ENCODE assay signal across 25 cellular contexts in the genomic region with DNA sequence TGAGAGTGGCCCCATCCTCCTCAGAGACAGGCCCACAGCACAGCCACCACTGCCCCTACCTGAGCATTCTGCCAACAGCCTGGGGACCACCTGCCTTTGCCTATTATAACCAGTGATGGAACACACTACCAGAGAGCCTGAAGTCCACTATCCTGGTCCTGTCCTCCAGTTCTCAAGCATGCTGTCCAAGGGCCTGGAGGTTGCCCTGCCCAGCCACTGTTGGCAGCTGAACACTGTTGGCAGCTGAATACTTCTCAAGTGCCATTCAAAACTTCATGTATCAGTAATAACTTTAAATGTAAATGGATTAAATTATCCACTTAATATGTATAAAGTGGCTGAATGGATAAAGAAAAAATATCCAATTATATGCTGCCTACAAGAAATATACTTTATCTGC.
"Had no signal": no experiment of that assay in that cellular context is flagged by ENCODE, and none has a peak within 500 bp of the region (broad histone marks: within the 10 kb centered on the region; RNA-seq: fewer than 3 reads in every experiment).

No MANE protein-coding gene starts in this region.

- H3K36me3 Mint-ChIP-seq: neural progenitor cell; stimulated activated naive B cell treated with anti-CD40 and anti-IgM and Interleukin-4, amounts not matched to agents 10 μg/mL and 1 μg/mL and 100 μg/mL, for 72 hours had no signal

- DNase-seq: cortex of kidney; effector memory CD8-positive, alpha-beta T cell; erythroblast; esophagus squamous epithelium; foreskin melanocyte; glutamatergic neuron; heart right ventricle; hippocampal formation; left colon; mammary epithelial cell; midbrain; naive thymus-derived CD4-positive, alpha-beta T cell; nucleus accumbens; right cardiac atrium; spleen; stimulated activated CD4-positive, alpha-beta T cell treated with anti-CD3 and anti-CD28 coated beads, Interleukin-4, amount 100 ng/mL, for 4 hours; stimulated activated naive B cell treated with anti-CD40 and anti-IgM and Interleukin-4, amounts not matched to agents 10 μg/mL and 1 μg/mL and 100 μg/mL, for 72 hours; transverse colon had no signal

- H3K9me3 ChIP-seq: esophagus squamous epithelium, prostate gland, thoracic aorta, transverse colon, vagina had no signal

- H3K27me3 ChIP-seq: esophagus squamous epithelium, heart right ventricle, neural progenitor cell, spleen, transverse colon, vagina had no signal

- H3K4me1 ChIP-seq: esophagus squamous epithelium, heart right ventricle, neural progenitor cell, prostate gland, spleen, transverse colon, vagina had no signal

- H3K9me3 Mint-ChIP-seq: effector memory CD8-positive, alpha-beta T cell; nephron had no signal

- H3K4me1 Mint-ChIP-seq: naive thymus-derived CD4-positive, alpha-beta T cell; nephron; stimulated activated naive B cell treated with anti-CD40 and anti-IgM and Interleukin-4, amounts not matched to agents 10 μg/mL and 1 μg/mL and 100 μg/mL, for 72 hours had no signal

- H3K27ac Mint-ChIP-seq: effector memory CD8-positive, alpha-beta T cell; naive thymus-derived CD4-positive, alpha-beta T cell; nephron; stimulated activated naive B cell treated with anti-CD40 and anti-IgM and Interleukin-4, amounts not matched to agents 10 μg/mL and 1 μg/mL and 100 μg/mL, for 72 hours; stimulated activated naive CD8-positive, alpha-beta T cell treated with anti-CD3 and anti-CD28 coated beads, Interleukin-15, Interleukin-2, amounts not matched to agents 100 ng/mL and 50 ng/mL, for 24 hours had no signal

- H3K4me3 Mint-ChIP-seq: effector memory CD8-positive, alpha-beta T cell; nephron; neural progenitor cell; stimulated activated naive B cell treated with anti-CD40 and anti-IgM and Interleukin-4, amounts not matched to agents 10 μg/mL and 1 μg/mL and 100 μg/mL, for 72 hours; stimulated activated naive CD8-positive, alpha-beta T cell treated with anti-CD3 and anti-CD28 coated beads, Interleukin-15, Interleukin-2, amounts not matched to agents 100 ng/mL and 50 ng/mL, for 24 hours had no signal

- ATAC-seq: effector memory CD8-positive, alpha-beta T cell; heart right ventricle; left colon; naive thymus-derived CD4-positive, alpha-beta T cell; stimulated activated naive B cell treated with anti-CD40 and anti-IgM and Interleukin-4, amounts not matched to agents 10 μg/mL and 1 μg/mL and 100 μg/mL, for 72 hours had no signal

- H3K36me3 ChIP-seq: esophagus squamous epithelium, heart right ventricle, neural progenitor cell, prostate gland, spleen, thoracic aorta, transverse colon, vagina had no signal

- H3K4me3 ChIP-seq: esophagus squamous epithelium, heart right ventricle, neural progenitor cell, prostate gland, skin epidermis, spleen, thoracic aorta, transverse colon, vagina had no signal

- H3K27ac ChIP-seq: esophagus squamous epithelium, heart right ventricle, neural progenitor cell, prostate gland, skin epidermis, spleen, thoracic aorta, transverse colon, vagina had no signal
